In the genomic region with DNA sequence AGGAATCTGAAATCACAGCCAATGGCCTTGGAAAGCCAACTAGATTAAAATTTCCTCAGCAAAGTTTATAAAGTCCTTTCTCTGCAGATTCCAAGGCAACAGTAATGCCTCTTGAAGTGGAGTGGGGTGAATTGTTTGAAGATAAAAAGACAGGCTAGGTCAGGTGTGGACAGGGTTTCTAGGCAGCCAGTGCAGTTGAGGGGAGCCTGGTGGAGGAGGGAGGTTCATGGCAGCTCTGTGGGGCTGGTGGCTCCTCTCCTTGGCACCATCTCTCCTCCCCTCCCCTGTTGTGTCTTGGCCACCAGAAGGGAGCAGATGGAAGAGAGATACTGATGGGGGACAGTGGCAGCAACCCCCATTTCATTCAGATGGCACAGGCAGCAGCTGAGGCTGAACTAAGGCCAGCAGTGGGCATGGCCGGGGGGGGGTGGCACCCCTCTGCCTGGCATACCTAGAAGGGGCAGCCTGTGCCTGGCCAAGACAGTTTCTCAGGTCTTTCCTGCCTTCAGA, we compare ENCODE assay signal across 27 cellular contexts. TPM values are rescaled to one million over a fixed set of nuclear protein-coding genes. Genes with fewer than 3 reads are reported as not detected.
A peak's percentile ranks its signal among the peaks of the same experiment; 100 is the strongest.
DNase-seq lines count a peak whose midpoint lies in the region; ATAC-seq and TF ChIP-seq lines count a peak whose summit lies in the region.
"Had no signal": no experiment of that assay in that cellular context is flagged by ENCODE, and none has a peak within 500 bp of the region (broad histone marks: within the 10 kb centered on the region; RNA-seq: fewer than 3 reads in every experiment).

No MANE protein-coding gene starts in this region.

- peaks cover 14% of the 10 kb centered on the region for H3K27me3 Mint-ChIP-seq in activated T-cell treated with anti-CD3 and anti-CD28 coated beads, Interleukin-2, amount 50 U/mL, for 72 hours (ENCODE audit: low read depth)

- H3K4me1 ChIP-seq in lower lobe of right lung (peaks cover 15% of the 10 kb centered on the region), spleen (peaks cover 0 to 17% (median 9%) of the 10 kb centered on the region in 6 donors)

- H3K27ac ChIP-seq in VCaP (peak overlapping the region; percentile 98), lower lobe of right lung (peak overlapping the region; percentile 24), spleen (no peak overlapping the region)
- H3K27ac ChIP-seq: upper lobe of left lung had no signal

- no peak for TF ChIP-seq POLR2A in spleen (IDR thresholded peaks at IDR 0.05)

- H3K27ac Mint-ChIP-seq in activated T-cell treated with anti-CD3 and anti-CD28 coated beads, Interleukin-2, amount 50 U/mL, for 72 hours, result peak overlapping the region; percentile 20
- H3K27ac Mint-ChIP-seq: activated CD4-positive, alpha-beta memory T cell treated with anti-CD3 and anti-CD28 coated beads, Interleukin-2, amount 10 ng/mL, durations not matched to agents 7 days and 5 days; CD4-positive, CD25-positive, alpha-beta regulatory T cell; GM23338; HFFc6; stimulated activated memory B cell treated with anti-CD40 and anti-IgM and Interleukin-4, amounts not matched to agents 10 μg/mL and 1 μg/mL and 100 μg/mL, for 72 hours; T-helper 2 cell treated with Interferon-gamma antibody and Interleukin-4, amounts not matched to agents 5 μg/mL and 100 μg/mL, for 36 hours had no signal

- DNase-seq in activated T-cell treated with anti-CD3 and anti-CD28 coated beads, Interleukin-2, amount 50 U/mL, for 72 hours, result no peak
- DNase-seq in activated T-cell treated with anti-CD3 and anti-CD28 coated beads for 4 hours, result no peak
- peak; percentile 24 for DNase-seq in lower lobe of right lung
- DNase-seq in spleen, result peak; percentile 25
- no peak for DNase-seq in omental fat pad (ENCODE audit: low spot score)
- DNase-seq: 8988T; activated CD4-positive, alpha-beta memory T cell treated with anti-CD3 and anti-CD28 coated beads, Interleukin-2, amount 10 ng/mL, durations not matched to agents 7 days and 5 days; activated CD4-positive, alpha-beta T cell treated with anti-CD3 and anti-CD28 coated beads for 1 hour; activated CD8-positive, alpha-beta memory T cell treated with anti-CD3 and anti-CD28 coated beads, Interleukin-2, amount 50 U/mL, for 4 hours; activated naive CD4-positive, alpha-beta T cell treated with anti-CD3 and anti-CD28 coated beads, Interleukin-2, amount 50 U/mL, for 16 hours; CD4-positive, CD25-positive, alpha-beta regulatory T cell; DND-41; erythroblast; glutamatergic neuron; HFFc6; left ventricle myocardium superior; NCI-H2081; SHP77 treated with DMSO at 0.1 percent for 48 hours; upper lobe of left lung had no signal

- H3K4me3 Mint-ChIP-seq in activated T-cell treated with anti-CD3 and anti-CD28 coated beads, Interleukin-2, amount 50 U/mL, for 72 hours, result no peak overlapping the region
- H3K4me3 Mint-ChIP-seq: activated CD4-positive, alpha-beta memory T cell treated with anti-CD3 and anti-CD28 coated beads, Interleukin-2, amount 10 ng/mL, durations not matched to agents 7 days and 5 days; CD4-positive, CD25-positive, alpha-beta regulatory T cell; GM23338; HFFc6; stimulated activated memory B cell treated with anti-CD40 and anti-IgM and Interleukin-4, amounts not matched to agents 10 μg/mL and 1 μg/mL and 100 μg/mL, for 72 hours; T-helper 2 cell treated with Interferon-gamma antibody and Interleukin-4, amounts not matched to agents 5 μg/mL and 100 μg/mL, for 36 hours had no signal

- intact Hi-C loops in lower lobe of right lung (cut with DNase I) (no loop called here), spleen (cut with DNase I; ENCODE audit: low total_unique reads) (no loop called here)

- ATAC-seq in activated T-cell treated with anti-CD3 and anti-CD28 coated beads, Interleukin-2, amount 50 U/mL, for 72 hours (replicated peaks in 1 of 2), result no peak
- ATAC-seq in lower lobe of right lung (peak; percentile 38 to 40), HG03521 (IDR thresholded peaks at IDR 0.05; ENCODE audit: unreplicated experiment) (no peak), GM18861 (IDR thresholded peaks at IDR 0.05; ENCODE audit: unreplicated experiment) (no peak), omental fat pad (ENCODE audit: low FRiP score) (no peak)
- ATAC-seq: left ventricle myocardium superior; Panc1; stimulated activated memory B cell treated with anti-CD40 and anti-IgM and Interleukin-4, amounts not matched to agents 10 μg/mL and 1 μg/mL and 100 μg/mL, for 72 hours had no signal

- no peaks in the 10 kb centered on the region for H3K9me3 Mint-ChIP-seq in activated T-cell treated with anti-CD3 and anti-CD28 coated beads, Interleukin-2, amount 50 U/mL, for 72 hours
- H3K9me3 Mint-ChIP-seq: activated CD4-positive, alpha-beta memory T cell treated with anti-CD3 and anti-CD28 coated beads, Interleukin-2, amount 10 ng/mL, durations not matched to agents 7 days and 5 days; CD4-positive, CD25-positive, alpha-beta regulatory T cell; GM23338; HFFc6; stimulated activated memory B cell treated with anti-CD40 and anti-IgM and Interleukin-4, amounts not matched to agents 10 μg/mL and 1 μg/mL and 100 μg/mL, for 72 hours; T-helper 2 cell treated with Interferon-gamma antibody and Interleukin-4, amounts not matched to agents 5 μg/mL and 100 μg/mL, for 36 hours had no signal

- H3K4me1 Mint-ChIP-seq in activated T-cell treated with anti-CD3 and anti-CD28 coated beads, Interleukin-2, amount 50 U/mL, for 72 hours (ENCODE audit: low read depth), result peaks cover 15% of the 10 kb centered on the region
- H3K4me1 Mint-ChIP-seq: activated CD4-positive, alpha-beta memory T cell treated with anti-CD3 and anti-CD28 coated beads, Interleukin-2, amount 10 ng/mL, durations not matched to agents 7 days and 5 days had no signal

- peaks cover 4% of the 10 kb centered on the region for H3K36me3 ChIP-seq in lower lobe of right lung
- peaks cover 0 to 5% (median 0%) of the 10 kb centered on the region in 6 donors for H3K36me3 ChIP-seq in spleen
- H3K36me3 ChIP-seq: upper lobe of left lung had no signal

- no peak overlapping the region for H3K4me3 ChIP-seq in lower lobe of right lung
- no peak overlapping the region for H3K4me3 ChIP-seq in spleen
- H3K4me3 ChIP-seq: GM23338, upper lobe of left lung had no signal

- H3K27me3 ChIP-seq in lower lobe of right lung (ENCODE audit: low read depth) (no peaks in the 10 kb centered on the region), spleen (replicated peaks in 1 of 7) (peaks cover 0 to 15% (median 0%) of the 10 kb centered on the region in 7 donors)
- H3K27me3 ChIP-seq: upper lobe of left lung had no signal

- 85 to 93% (median 87%) methylated on average over 1 of the region's 1 CpG for WGBS in spleen, 5 donors

- no peaks in the 10 kb centered on the region for H3K9me3 ChIP-seq in lower lobe of right lung
- H3K9me3 ChIP-seq in spleen, result no peaks in the 10 kb centered on the region
- H3K9me3 ChIP-seq: upper lobe of left lung had no signal

- TF ChIP-seq CTCF in VCaP (conservative IDR thresholded peaks at IDR 0.05) (no peak), lower lobe of right lung (IDR thresholded peaks at IDR 0.05) (no peak), spleen (IDR thresholded peaks at IDR 0.05 in 8 of 11, conservative IDR thresholded peaks at IDR 0.05 in 3 of 11) (no peak), omental fat pad (IDR thresholded peaks at IDR 0.05) (no peak)

- H3K36me3 Mint-ChIP-seq in activated T-cell treated with anti-CD3 and anti-CD28 coated beads, Interleukin-2, amount 50 U/mL, for 72 hours (ENCODE audit: insufficient read depth in 2 of 2), result no peaks in the 10 kb centered on the region
- H3K36me3 Mint-ChIP-seq: CD4-positive, CD25-positive, alpha-beta regulatory T cell; stimulated activated memory B cell treated with anti-CD40 and anti-IgM and Interleukin-4, amounts not matched to agents 10 μg/mL and 1 μg/mL and 100 μg/mL, for 72 hours had no signal

RNA-seq across cellular contexts. Expression of gene UQCC2, which starts 12.1 kb away (rescaled TPM):
- 10 to 100 TPM; 50.6 to 59.9 TPM for total RNA-seq in activated T-cell treated with anti-CD3 and anti-CD28 coated beads, Interleukin-2, amount 50 U/mL, for 72 hours
- total RNA-seq in lower lobe of right lung (39.6 TPM), spleen (10 to 100 TPM in 6 of 7 donors, 1 to 10 TPM in 1; 8.7 to 34.8 (median 22.4) TPM), omental fat pad (10 to 100 TPM; 10.4 to 19.6 (median 15.5) TPM)
- 10 to 100 TPM; 58.7 to 77.0 (median 66.4) TPM for polyA plus RNA-seq in spleen

RNA-seq across cellular contexts. Expression of gene IP6K3, which starts 23.1 kb away (rescaled TPM):
- not detected for total RNA-seq in activated T-cell treated with anti-CD3 and anti-CD28 coated beads, Interleukin-2, amount 50 U/mL, for 72 hours
- 3.5 TPM for total RNA-seq in lower lobe of right lung
- total RNA-seq in spleen, result 1 to 10 TPM in 6 of 7 donors, under 1 TPM in 1; 0.70 to 5.8 (median 2.7) TPM
- polyA plus RNA-seq in spleen, result under 1 TPM; 0.30 to 0.64 (median 0.36) TPM
- total RNA-seq in omental fat pad, result 1 to 10 TPM in 1 of 4 donors, under 1 TPM in 3; 0.19 to 2.2 (median 0.45) TPM
- total RNA-seq: activated CD4-positive, alpha-beta memory T cell treated with anti-CD3 and anti-CD28 coated beads, Interleukin-2, amount 10 ng/mL, durations not matched to agents 7 days and 5 days; CD4-positive, CD25-positive, alpha-beta regulatory T cell; pulmonary artery endothelial cell had no signal
- polyA plus RNA-seq: CD4-positive, CD25-positive, alpha-beta regulatory T cell had no signal

Comparison
In these comparisons a context has a peak if more than half of its experiments do, and no peak if none do; other contexts are left out.
1. ATAC-seq: peak in lower lobe of right lung (2 of 2); none in activated T-cell treated with anti-CD3 and anti-CD28 coated beads, Interleukin-2, amount 50 U/mL, for 72 hours (0 of 2), HG03521 (single experiment), GM18861 (single experiment) and omental fat pad (single experiment).
2. DNase-seq: peak in lower lobe of right lung (single experiment) and spleen (single experiment); none in activated T-cell treated with anti-CD3 and anti-CD28 coated beads, Interleukin-2, amount 50 U/mL, for 72 hours (0 of 2), activated T-cell treated with anti-CD3 and anti-CD28 coated beads for 4 hours (single experiment) and omental fat pad (single experiment).
3. H3K27ac ChIP-seq: peak in VCaP (single experiment) and lower lobe of right lung (single experiment); none in spleen (0 of 8).